18 cellular contexts compared by ENCODE assay signal in genomic region chr1:208939545-208940085, GRCh38.
DNase-seq lines count a peak whose midpoint lies in the region; ATAC-seq, FAIRE-seq and TF ChIP-seq lines count a peak whose summit lies in the region.
"Had no signal": no experiment of that assay in that cellular context is flagged by ENCODE, and none has a peak within 500 bp of the region (broad histone marks: within the 10 kb centered on the region; RNA-seq: fewer than 3 reads in every experiment).

No MANE protein-coding gene starts in this region.

- ATAC-seq in left lung, result no peak

- intact Hi-C loops in vagina (cut with DNase I) (no loop called here), left lung (cut with DNase I) (no loop called here)

- TF ChIP-seq CTCF in keratinocyte (optimal IDR thresholded peaks at IDR 0.05 in 1 of 3, IDR thresholded peaks at IDR 0.05 in 1 of 3, conservative IDR thresholded peaks at IDR 0.05 in 1 of 3; ENCODE audit: extremely low read depth in 1 of 3, insufficient read depth in 2 of 3, low read length in 3 of 3) (no peak), vagina (IDR thresholded peaks at IDR 0.05) (no peak), left lung (IDR thresholded peaks at IDR 0.05) (no peak)

- H3K4me1 ChIP-seq in keratinocyte (ENCODE audit: control insufficient read depth, extremely low read depth, insufficient read depth, low read length) (peaks cover 24% of the 10 kb centered on the region), vagina (no peaks in the 10 kb centered on the region), left lung (no peaks in the 10 kb centered on the region)
- H3K4me1 ChIP-seq: Caco-2 had no signal

- H3K9me1 ChIP-seq in keratinocyte (ENCODE audit: control insufficient read depth, extremely low read depth, insufficient read depth, low read length), result no peaks in the 10 kb centered on the region

- no peaks in the 10 kb centered on the region for H3K27me3 ChIP-seq in keratinocyte (ENCODE audit: control insufficient read depth, extremely low read depth, insufficient read depth, low read length)
- no peaks in the 10 kb centered on the region for H3K27me3 ChIP-seq in vagina
- no peaks in the 10 kb centered on the region for H3K27me3 ChIP-seq in left lung

- no peaks in the 10 kb centered on the region for H3K79me2 ChIP-seq in keratinocyte (ENCODE audit: control insufficient read depth, insufficient read depth, low read length)

- no peaks in the 10 kb centered on the region for H4K20me1 ChIP-seq in keratinocyte (ENCODE audit: control insufficient read depth, extremely low read depth, insufficient read depth, low read length)

- no peak for TF ChIP-seq POLR2A in vagina (IDR thresholded peaks at IDR 0.05)

- peak; percentile 17 for FAIRE-seq in keratinocyte (lab: Jason Lieb, UNC)
- FAIRE-seq: A204.1, H1, HTR-8/SVneo had no signal

- H2AFZ ChIP-seq in keratinocyte (ENCODE audit: control insufficient read depth, low read length), result no peak overlapping the region

- H3K9me3 ChIP-seq in keratinocyte (ENCODE audit: control insufficient read depth, low read depth, low read length) (no peaks in the 10 kb centered on the region), vagina (no peaks in the 10 kb centered on the region), left lung (no peaks in the 10 kb centered on the region)
- H3K9me3 ChIP-seq: Caco-2 had no signal

- H3K36me3 ChIP-seq in keratinocyte (ENCODE audit: control insufficient read depth in 2 of 2, extremely low read depth in 1 of 2, insufficient read depth in 2 of 2, low read length in 2 of 2) (no peaks in the 10 kb centered on the region), vagina (no peaks in the 10 kb centered on the region), left lung (no peaks in the 10 kb centered on the region)

- no peak overlapping the region for H3K4me2 ChIP-seq in keratinocyte (ENCODE audit: control insufficient read depth, extremely low read depth, insufficient read depth, low read depth, low read length)

- H3K27ac ChIP-seq in keratinocyte (ENCODE audit: control insufficient read depth, insufficient read depth, low read length) (no peak overlapping the region), vagina (no peak overlapping the region), left lung (no peak overlapping the region)
- H3K27ac ChIP-seq: C4-2B had no signal

- dilution Hi-C loops in keratinocyte (cut with MboI; ENCODE audit: extremely low pct_ligation_motif_present, low sequenced_read_pairs), result no loop called here

- H3K9ac ChIP-seq in keratinocyte (ENCODE audit: control insufficient read depth, extremely low read depth, insufficient read depth, low read length), result no peak overlapping the region

- DNase-seq in NCI-H446 (lab: John Stamatoyannopoulos, UW) (peak; percentile 44 to 79), SK-N-DZ (ENCODE audit: low spot score) (peak; percentile 91), keratinocyte (ENCODE audit: low read depth, low spot score) (no peak), DMS153 treated with DMSO at 0.1 percent for 48 hours (lab: John Stamatoyannopoulos, UW; ENCODE audit: unreplicated experiment) (no peak), vagina (ENCODE audit: extremely low spot score in 2 of 2) (no peak), left lung (no peak)
- DNase-seq: ACHN; Caco-2; CD4-positive, alpha-beta T cell; DMS153; DMS79 treated with DMSO at 0.1 percent for 48 hours; GF-D8; H9; IMR-90 had no signal

- H3K4me3 ChIP-seq in keratinocyte (ENCODE audit: control insufficient read depth in 2 of 3, extremely low read depth in 1 of 3, insufficient read depth in 2 of 3, low read depth in 1 of 3, low read length in 3 of 3) (no peak overlapping the region), vagina (no peak overlapping the region), left lung (no peak overlapping the region)

Comparison
In these comparisons a context has a peak if more than half of its experiments do, and no peak if none do; other contexts are left out.
1. DNase-seq: peak in NCI-H446 (2 of 2) and SK-N-DZ (single experiment); none in keratinocyte (single experiment), DMS153 treated with DMSO at 0.1 percent for 48 hours (single experiment), vagina (0 of 2) and left lung (0 of 2).